26 cellular contexts compared by ENCODE assay signal in the genomic region with DNA sequence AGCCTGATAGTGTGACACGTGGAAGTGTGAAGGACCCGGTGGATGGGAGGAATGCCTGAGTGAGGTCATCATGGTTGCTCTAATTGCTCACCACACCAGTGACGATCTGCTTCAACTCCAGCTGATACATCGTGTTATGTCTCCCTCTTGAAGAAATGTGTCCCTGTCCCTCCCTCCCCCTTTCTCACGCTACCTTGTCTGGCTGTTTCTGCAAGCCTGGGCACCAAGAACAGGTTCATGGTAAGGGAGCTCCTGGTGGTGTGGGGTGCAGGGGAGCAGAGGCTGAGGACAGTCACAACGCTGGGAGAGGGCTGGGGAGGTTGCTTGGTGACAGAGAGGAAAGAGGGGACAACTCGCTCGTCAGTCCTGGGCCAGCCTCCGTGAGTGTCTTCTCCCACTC.
"Had no signal": no experiment of that assay in that cellular context is flagged by ENCODE, and none has a peak within 500 bp of the region (broad histone marks: within the 10 kb centered on the region; RNA-seq: fewer than 3 reads in every experiment).

No MANE protein-coding gene starts in this region.

- H3K36me3 ChIP-seq: colonic mucosa, gastroesophageal sphincter, heart left ventricle, left lung, stomach, thyroid gland had no signal

- H3K4me1 Mint-ChIP-seq: central memory CD8-positive, alpha-beta T cell had no signal

- DNase-seq: colonic mucosa; dermis blood vessel endothelial cell; effector memory CD8-positive, alpha-beta T cell; foreskin fibroblast; heart left ventricle; left cardiac atrium; left lung; naive thymus-derived CD8-positive, alpha-beta T cell; nephron progenitor cell; occipital lobe; stimulated activated CD4-positive, alpha-beta T cell treated with anti-CD3 and anti-CD28 coated beads, Interleukin-12 subunit alpha, Interleukin-12 subunit beta, amount 100 ng/mL, for 4 hours; stimulated activated CD4-positive, alpha-beta T cell treated with anti-CD3 and anti-CD28 coated beads, Interleukin-1b, Interleukin-23, amount 100 ng/mL, for 48 hours; stimulated activated CD4-positive, alpha-beta T cell treated with anti-CD3 and anti-CD28 coated beads, Interleukin-4, amount 100 ng/mL, for 1 hour; stimulated activated CD8-positive, alpha-beta memory T cell treated with anti-CD3 and anti-CD28 coated beads, Interleukin-4, amount 100 ng/mL, for 48 hours; stimulated activated naive CD4-positive, alpha-beta T cell treated with Interleukin-2 at 50 U/mL for 16 hours; stomach; thyroid gland had no signal

- H3K4me2 ChIP-seq: hepatocyte, smooth muscle cell had no signal

- H3K27ac Mint-ChIP-seq: effector memory CD8-positive, alpha-beta T cell; naive thymus-derived CD8-positive, alpha-beta T cell; progenitor cell of endocrine pancreas; type B pancreatic cell had no signal

- H3K4me3 ChIP-seq: colonic mucosa, gastroesophageal sphincter, heart left ventricle, hepatocyte, left lung, smooth muscle cell, stomach, thyroid gland had no signal

- H3K9me3 ChIP-seq: colonic mucosa, thyroid gland had no signal

- H3K79me2 ChIP-seq: hepatocyte, parathyroid adenoma had no signal

- H3K9ac ChIP-seq: parathyroid adenoma had no signal

- H3K36me3 Mint-ChIP-seq: naive thymus-derived CD8-positive, alpha-beta T cell; type B pancreatic cell had no signal

- FAIRE-seq: islet of Langerhans had no signal

- ATAC-seq: effector memory CD8-positive, alpha-beta T cell; gastroesophageal sphincter; heart left ventricle; left cardiac atrium; left lung; naive thymus-derived CD8-positive, alpha-beta T cell; sciatic nerve had no signal

- H3K27me3 ChIP-seq: colonic mucosa, gastroesophageal sphincter, heart left ventricle, hepatocyte, left lung, stomach, thyroid gland had no signal

- H3K27me3 Mint-ChIP-seq: central memory CD8-positive, alpha-beta T cell; effector memory CD8-positive, alpha-beta T cell; type B pancreatic cell had no signal

- H3K4me3 Mint-ChIP-seq: central memory CD8-positive, alpha-beta T cell; effector memory CD8-positive, alpha-beta T cell; naive thymus-derived CD8-positive, alpha-beta T cell; nephron progenitor cell; type B pancreatic cell had no signal

- H2AFZ ChIP-seq: hepatocyte, parathyroid adenoma had no signal

- H3K4me1 ChIP-seq: colonic mucosa, left lung, stomach had no signal

- H3K27ac ChIP-seq: colonic mucosa, gastroesophageal sphincter, heart left ventricle, hepatocyte, left lung, parathyroid adenoma, stomach, thyroid gland had no signal
